Comparison of ENCODE assay signal across 13 cellular contexts in genomic region chr11:117219455-117219854, GRCh38. TPM values are rescaled to one million over a fixed set of nuclear protein-coding genes. Genes with fewer than 3 reads are reported as not detected.
DNase-seq lines count a peak whose midpoint lies in the region; TF ChIP-seq lines count a peak whose summit lies in the region.
"Had no signal": no experiment of that assay in that cellular context is flagged by ENCODE, and none has a peak within 500 bp of the region (broad histone marks: within the 10 kb centered on the region; RNA-seq: fewer than 3 reads in every experiment).

No MANE protein-coding gene starts in this region.

- dilution Hi-C loops in mammary epithelial cell (cut with HindIII; ENCODE audit: low sequenced_read_pairs) = no loop called here

- TF ChIP-seq POLR2A in uterus (IDR thresholded peaks at IDR 0.05) = no peak

- no peak overlapping the region for H3K4me2 ChIP-seq in mammary epithelial cell (ENCODE audit: insufficient read depth, low read depth, low read length)
- H3K4me2 ChIP-seq: GM23338 had no signal

- H3K4me3 ChIP-seq in mammary epithelial cell (replicated peaks in 1 of 3; ENCODE audit: insufficient read depth in 1 of 3, low read depth in 2 of 3, low read length in 3 of 3) (no peak overlapping the region), esophagus (ENCODE audit: low read depth in 1 of 2, low read length in 2 of 2) (no peak overlapping the region), uterus (no peak overlapping the region)
- H3K4me3 ChIP-seq: GM23338 had no signal

- no peaks in the 10 kb centered on the region for H3K27me3 ChIP-seq in mammary epithelial cell (ENCODE audit: insufficient read depth, low read length)
- H3K27me3 ChIP-seq in esophagus (ENCODE audit: control insufficient read depth in 1 of 2, insufficient read depth in 2 of 2, low read length in 2 of 2) = no peaks in the 10 kb centered on the region
- H3K27me3 ChIP-seq in uterus = no peaks in the 10 kb centered on the region

- H2AFZ ChIP-seq in mammary epithelial cell (ENCODE audit: low read depth, low read length) = no peak overlapping the region
- H2AFZ ChIP-seq: GM23338 had no signal

- DNase-seq in MCF 10A (ENCODE audit: unreplicated experiment) (no peak), mammary epithelial cell (no peak), posterior vena cava (ENCODE audit: low spot score) (peak; percentile 76), uterus (peak in 1 of 2 donors; percentile 25), epidermal melanocyte (ENCODE audit: insufficient read length, low spot score) (no peak), activated gamma-delta T cell (lab: John Stamatoyannopoulos, UW) (no peak), SIG-M5 treated with dmso at 0.1 percent for 504 hours (lab: John Stamatoyannopoulos, UW; ENCODE audit: unreplicated experiment) (no peak)
- DNase-seq: activated naive CD8-positive, alpha-beta T cell treated with anti-CD3 and anti-CD28 coated beads, Interleukin-2, amount 10 ng/mL, durations not matched to agents 7 days and 5 days; CD8-positive, alpha-beta T cell; NCI-H774 had no signal

- intact Hi-C loops in MCF 10A (cut with micrococcal nuclease) (no loop called here), mammary epithelial cell (cut with micrococcal nuclease) (no loop called here), posterior vena cava (cut with DNase I) (loop anchor here in 1 of 2 donors (2.0 kb wide), 1 partner anchor 37 kb away; no protein-coding TSS in a partner anchor), uterus (cut with DNase I; ENCODE audit: low total_unique reads) (no loop called here)

- no peaks in the 10 kb centered on the region for H3K79me2 ChIP-seq in mammary epithelial cell (ENCODE audit: insufficient read depth, low read length)

- peaks cover 18% of the 10 kb centered on the region for H3K36me3 ChIP-seq in mammary epithelial cell (ENCODE audit: insufficient read depth, low read length)
- peaks cover 23 to 40% of the 10 kb centered on the region in 2 donors for H3K36me3 ChIP-seq in esophagus (ENCODE audit: control insufficient read depth in 2 of 2, insufficient read depth in 2 of 2, low read length in 1 of 2)
- H3K36me3 ChIP-seq in uterus = no peaks in the 10 kb centered on the region

- no peaks in the 10 kb centered on the region for H3K9me3 Mint-ChIP-seq in MCF 10A (ENCODE audit: unreplicated experiment)
- H3K9me3 Mint-ChIP-seq: activated naive CD8-positive, alpha-beta T cell treated with anti-CD3 and anti-CD28 coated beads, Interleukin-2, amount 10 ng/mL, durations not matched to agents 7 days and 5 days; CD8-positive, alpha-beta T cell; GM23338; stimulated activated naive CD8-positive, alpha-beta T cell treated with anti-CD3 and anti-CD28 coated beads, Interleukin-15, Interleukin-2, amounts not matched to agents 100 ng/mL and 50 ng/mL, for 24 hours had no signal

- H3K27ac ChIP-seq in mammary epithelial cell (ENCODE audit: insufficient read depth, low read depth, low read length) (no peak overlapping the region), esophagus (ENCODE audit: low read depth in 2 of 2, low read length in 1 of 2) (peak overlapping the region; percentile 65 to 86), uterus (peak overlapping the region; percentile 93 to 94)

- TF ChIP-seq CTCF in MCF 10A (IDR thresholded peaks at IDR 0.05; ENCODE audit: unreplicated experiment) = no peak
- no peak for TF ChIP-seq CTCF in mammary epithelial cell (conservative IDR thresholded peaks at IDR 0.05 in 1 of 2, IDR thresholded peaks at IDR 0.05 in 1 of 2; ENCODE audit: extremely low read depth in 1 of 2, insufficient read depth in 1 of 2, low read depth in 1 of 2, low read length in 2 of 2)
- no peak for TF ChIP-seq CTCF in uterus (IDR thresholded peaks at IDR 0.05)

- H4K20me1 ChIP-seq in mammary epithelial cell (ENCODE audit: insufficient read depth, low read length) = no peaks in the 10 kb centered on the region

- peaks cover 78% of the 10 kb centered on the region for H3K36me3 Mint-ChIP-seq in MCF 10A (ENCODE audit: insufficient read depth, unreplicated experiment)

- in situ Hi-C loops in mammary epithelial cell (cut with MboI; ENCODE audit: low sequenced_read_pairs in 2 of 2) = no loop called here

- H3K27ac Mint-ChIP-seq in MCF 10A (ENCODE audit: low read depth, unreplicated experiment) = peak overlapping the region; percentile 57
- H3K27ac Mint-ChIP-seq: activated naive CD8-positive, alpha-beta T cell treated with anti-CD3 and anti-CD28 coated beads, Interleukin-2, amount 10 ng/mL, durations not matched to agents 7 days and 5 days; GM23338; stimulated activated naive CD8-positive, alpha-beta T cell treated with anti-CD3 and anti-CD28 coated beads, Interleukin-15, Interleukin-2, amounts not matched to agents 100 ng/mL and 50 ng/mL, for 24 hours had no signal

- H3K9me3 ChIP-seq in mammary epithelial cell (replicated peaks; ENCODE audit: insufficient read depth, low read length) = no peaks in the 10 kb centered on the region
- no peaks in the 10 kb centered on the region for H3K9me3 ChIP-seq in esophagus (ENCODE audit: control insufficient read depth in 2 of 2, insufficient read depth in 1 of 2, low read depth in 1 of 2, low read length in 1 of 2)
- H3K9me3 ChIP-seq in uterus = no peaks in the 10 kb centered on the region

- peaks cover 12% of the 10 kb centered on the region for H3K4me1 ChIP-seq in mammary epithelial cell (ENCODE audit: insufficient read depth, low read length)
- peaks cover 0 to 5% of the 10 kb centered on the region in 2 donors for H3K4me1 ChIP-seq in esophagus (ENCODE audit: control insufficient read depth in 2 of 2, insufficient read depth in 2 of 2, low read length in 1 of 2)
- peaks cover 35 to 40% of the 10 kb centered on the region in 2 donors for H3K4me1 ChIP-seq in uterus

- no peak overlapping the region for H3K9ac ChIP-seq in mammary epithelial cell (ENCODE audit: insufficient read depth, low read length)

- H3K4me3 Mint-ChIP-seq in MCF 10A (ENCODE audit: unreplicated experiment) = no peak overlapping the region
- H3K4me3 Mint-ChIP-seq: activated naive CD8-positive, alpha-beta T cell treated with anti-CD3 and anti-CD28 coated beads, Interleukin-2, amount 10 ng/mL, durations not matched to agents 7 days and 5 days; CD8-positive, alpha-beta T cell; GM23338; stimulated activated naive CD8-positive, alpha-beta T cell treated with anti-CD3 and anti-CD28 coated beads, Interleukin-15, Interleukin-2, amounts not matched to agents 100 ng/mL and 50 ng/mL, for 24 hours had no signal

- H3K27me3 Mint-ChIP-seq in MCF 10A (ENCODE audit: insufficient read depth, unreplicated experiment) = no peaks in the 10 kb centered on the region
- H3K27me3 Mint-ChIP-seq: activated naive CD8-positive, alpha-beta T cell treated with anti-CD3 and anti-CD28 coated beads, Interleukin-2, amount 10 ng/mL, durations not matched to agents 7 days and 5 days; stimulated activated naive CD8-positive, alpha-beta T cell treated with anti-CD3 and anti-CD28 coated beads, Interleukin-15, Interleukin-2, amounts not matched to agents 100 ng/mL and 50 ng/mL, for 24 hours had no signal

- 71% methylated on average over 8 of the region's 8 CpGs for WGBS in mammary epithelial cell (ENCODE audit: low coverage, missing lambda C conversion rate)
- WGBS in esophagus, 2 donors = 81 to 88% methylated on average over 8 of the region's 8 CpGs

- peaks cover 14% of the 10 kb centered on the region for H3K4me1 Mint-ChIP-seq in MCF 10A (ENCODE audit: insufficient read depth, unreplicated experiment)

- BruUV-seq in MCF 10A (replicated peaks; lab: Mats Ljungman, UMichigan) (no TSS peak), mammary epithelial cell (replicated peaks; lab: Mats Ljungman, UMichigan) (no TSS peak)

- CTCF ChIA-PET in MCF 10A (lab: Yijun Ruan, JAX) = interaction anchor here (0.6 to 4.2 kb wide), 3 partner anchors 9 to 15 kb away, joined by 4 to 27 read pairs (median 4); partner anchors contain the start of genes PCSK7 and RNF214
- CTCF ChIA-PET in mammary epithelial cell (lab: Charles Lee; ENCODE audit: low non-redundant PET) = no interaction called here

- POLR2A ChIA-PET in MCF 10A (lab: Yijun Ruan, JAX) = no interaction called here

RNA-seq across cellular contexts. Expression of gene PCSK7, which starts 12.4 kb away (rescaled TPM):
- total RNA-seq in MCF 10A (2022) (58.6 and 61.8 TPM in 2 replicates), mammary epithelial cell (10 to 100 TPM; 48.8 to 80.9 TPM), posterior vena cava (10 to 100 TPM; 41.9 to 48.6 TPM), uterus (10 to 100 TPM; 23.3 to 78.9 (median 35.3) TPM)
- polyA plus RNA-seq in mammary epithelial cell (39.1 TPM), esophagus (10 to 100 TPM; 22.8 to 37.3 TPM)
- polyA minus RNA-seq in mammary epithelial cell = 37.9 TPM

RNA-seq across cellular contexts. Expression of gene RNF214, which starts 13.0 kb away (rescaled TPM):
- total RNA-seq in MCF 10A (2022) = 23.3 TPM in 2 replicates
- 10 to 100 TPM; 10.3 to 22.4 TPM for total RNA-seq in mammary epithelial cell
- polyA plus RNA-seq in mammary epithelial cell = 8.5 TPM
- polyA minus RNA-seq in mammary epithelial cell = 34.6 TPM
- 1 to 10 TPM; 5.9 to 6.6 TPM for polyA plus RNA-seq in esophagus
- total RNA-seq in posterior vena cava = 10 to 100 TPM; 24.8 to 25.7 TPM
- 10 to 100 TPM in 2 of 4 donors, 1 to 10 TPM in 2; 4.4 to 38.6 (median 11.4) TPM for total RNA-seq in uterus

RNA-seq across cellular contexts. Expression of gene TAGLN, which starts 20.3 kb away (rescaled TPM):
- total RNA-seq in MCF 10A (2022) (18.0 and 45.4 TPM in 2 replicates), mammary epithelial cell (1,000 to 10,000 TPM in 1 of 2 donors, 100 to 1,000 TPM in 1; 171 to 3,470 TPM), posterior vena cava (1,000 to 10,000 TPM; 5,409 to 9,264 TPM), uterus (1,000 to 10,000 TPM; 1,588 to 9,854 (median 3,936) TPM)
- polyA plus RNA-seq in mammary epithelial cell (55.9 TPM), esophagus (1,000 to 10,000 TPM in 1 of 2 donors, 100 to 1,000 TPM in 1; 469 to 1,217 TPM)
- 8.0 TPM for polyA minus RNA-seq in mammary epithelial cell

RNA-seq across cellular contexts. Expression of gene SIDT2, which starts 40.9 kb away (rescaled TPM):
- 17.5 and 18.4 TPM in 2 replicates for total RNA-seq in MCF 10A (2022)
- total RNA-seq in mammary epithelial cell = 10 to 100 TPM; 17.2 to 30.6 TPM
- polyA plus RNA-seq in mammary epithelial cell = 16.2 TPM
- 95.0 TPM for polyA minus RNA-seq in mammary epithelial cell
- polyA plus RNA-seq in esophagus = 10 to 100 TPM in 1 of 2 donors, 1 to 10 TPM in 1; 8.3 to 11.3 TPM
- total RNA-seq in posterior vena cava = 10 to 100 TPM; 39.2 to 49.5 TPM
- 10 to 100 TPM in 3 of 4 donors, 1 to 10 TPM in 1; 6.4 to 91.3 (median 28.7) TPM for total RNA-seq in uterus
